Comparison of ENCODE assay signal across 23 cellular contexts in the genomic region with DNA sequence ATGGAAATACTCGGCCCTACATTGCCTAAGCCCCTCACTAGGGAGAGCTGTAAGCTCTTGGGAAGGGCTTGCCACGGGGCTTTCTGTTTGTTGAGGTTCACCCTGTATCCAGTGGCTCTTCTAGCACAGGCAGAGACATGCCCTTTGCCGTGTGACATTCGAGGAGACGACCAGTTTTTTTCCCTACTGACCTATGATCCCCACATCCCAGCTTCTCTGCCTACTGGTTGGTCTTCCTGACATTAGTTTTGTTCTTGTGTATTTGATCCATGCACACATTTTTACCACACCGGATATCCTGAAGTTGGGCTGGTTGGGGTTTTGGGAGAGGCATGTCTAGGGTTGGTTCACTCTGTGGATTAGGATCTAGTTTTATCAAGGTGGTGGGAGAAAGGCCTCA.
"Had no signal": no experiment of that assay in that cellular context is flagged by ENCODE, and none has a peak within 500 bp of the region (broad histone marks: within the 10 kb centered on the region; RNA-seq: fewer than 3 reads in every experiment).

No MANE protein-coding gene starts in this region.

- DNase-seq: activated B cell treated with CpG ODN at 0.5 μM for 24 hours; activated effector memory CD4-positive, alpha-beta T cell treated with Interleukin-2 at 50 U/mL for 16 hours; activated naive CD4-positive, alpha-beta T cell treated with Interleukin-2 at 50 U/mL for 16 hours; anterior cingulate cortex; body of pancreas; left lung; lower lobe of right lung; mesenchymal stem cell; naive thymus-derived CD8-positive, alpha-beta T cell; posterior cingulate gyrus; right cardiac atrium; stimulated activated CD4-positive, alpha-beta T cell treated with anti-CD3 and anti-CD28 coated beads, Interleukin-4, amount 100 ng/mL, for 4 hours; stimulated activated CD8-positive, alpha-beta memory T cell treated with anti-CD3 and anti-CD28 coated beads, Interleukin-4, amount 100 ng/mL, for 48 hours; stimulated activated naive CD8-positive, alpha-beta T cell treated with anti-CD3 and anti-CD28 coated beads, Interleukin-15, amount 100 ng/mL, for 72 hours; substantia nigra; T-helper 17 cell; thyroid gland had no signal

- H3K4me3 ChIP-seq: body of pancreas, cardiac muscle cell, coronary artery, left lung, lower lobe of right lung, thyroid gland had no signal

- FAIRE-seq: frontal cortex, islet of Langerhans had no signal

- H3K27ac Mint-ChIP-seq: activated B cell treated with CpG ODN at 0.5 μM for 24 hours; activated naive CD8-positive, alpha-beta T cell; stimulated activated memory B cell treated with anti-CD40 and anti-IgM and Interleukin-4, amounts not matched to agents 10 μg/mL and 1 μg/mL and 100 μg/mL, for 72 hours; T-helper 17 cell had no signal

- H3K27me3 ChIP-seq: body of pancreas, cardiac muscle cell, left lung, thyroid gland had no signal

- H3K9me3 ChIP-seq: body of pancreas, left lung, lower lobe of right lung, thyroid gland had no signal

- H3K27me3 Mint-ChIP-seq: activated naive CD8-positive, alpha-beta T cell; naive thymus-derived CD8-positive, alpha-beta T cell; stimulated activated naive CD8-positive, alpha-beta T cell treated with anti-CD3 and anti-CD28 coated beads, Interleukin-15, amount 100 ng/mL, for 72 hours; T-helper 17 cell had no signal

- H3K36me3 Mint-ChIP-seq: activated naive CD8-positive, alpha-beta T cell; stimulated activated memory B cell treated with anti-CD40 and anti-IgM and Interleukin-4, amounts not matched to agents 10 μg/mL and 1 μg/mL and 100 μg/mL, for 72 hours had no signal

- ATAC-seq: body of pancreas; left lung; lower lobe of right lung; naive thymus-derived CD8-positive, alpha-beta T cell; right cardiac atrium; stimulated activated memory B cell treated with anti-CD40 and anti-IgM and Interleukin-4, amounts not matched to agents 10 μg/mL and 1 μg/mL and 100 μg/mL, for 72 hours; stimulated activated naive CD8-positive, alpha-beta T cell treated with anti-CD3 and anti-CD28 coated beads, Interleukin-15, amount 100 ng/mL, for 72 hours; T-helper 17 cell had no signal

- H3K36me3 ChIP-seq: cardiac muscle cell, left lung, lower lobe of right lung, thyroid gland had no signal

- H3K9me3 Mint-ChIP-seq: activated B cell treated with CpG ODN at 0.5 μM for 24 hours; naive thymus-derived CD8-positive, alpha-beta T cell; stimulated activated memory B cell treated with anti-CD40 and anti-IgM and Interleukin-4, amounts not matched to agents 10 μg/mL and 1 μg/mL and 100 μg/mL, for 72 hours; stimulated activated naive CD8-positive, alpha-beta T cell treated with anti-CD3 and anti-CD28 coated beads, Interleukin-15, amount 100 ng/mL, for 72 hours had no signal

- H3K4me3 Mint-ChIP-seq: activated B cell treated with CpG ODN at 0.5 μM for 24 hours; activated naive CD8-positive, alpha-beta T cell; naive thymus-derived CD8-positive, alpha-beta T cell; stimulated activated memory B cell treated with anti-CD40 and anti-IgM and Interleukin-4, amounts not matched to agents 10 μg/mL and 1 μg/mL and 100 μg/mL, for 72 hours; stimulated activated naive CD8-positive, alpha-beta T cell treated with anti-CD3 and anti-CD28 coated beads, Interleukin-15, amount 100 ng/mL, for 72 hours; T-helper 17 cell had no signal

- H3K27ac ChIP-seq: body of pancreas, cardiac muscle cell, coronary artery, left lung, lower lobe of right lung, thyroid gland had no signal

- H3K4me1 Mint-ChIP-seq: T-helper 17 cell had no signal
